1 cellular context compared by ENCODE assay signal in genomic region chr17:16438557-16439302, GRCh38.
TF ChIP-seq lines count a peak whose summit lies in the region.

No MANE protein-coding gene starts in this region.

TF ChIP-seq in HepG2, 621 proteins besides CTCF, POLR2A, EP300 and RAD21 (continued from another document and continues in another):
- TF ChIP-seq ZNF567 (CRISPR knock-in tag; IDR thresholded peaks at IDR 0.05; ENCODE audit: borderline replicate concordance) (no peak; the same call in 1 of the 2 replicates), ZNF317 (CRISPR knock-in tag; IDR thresholded peaks at IDR 0.05) (peak; percentile 33), SKI (IDR thresholded peaks at IDR 0.05; ENCODE audit: partially characterized antibody) (peak; percentile 59), FIP1L1 (IDR thresholded peaks at IDR 0.05; ENCODE audit: borderline replicate concordance, insufficient read depth, low read depth, low read length) (no peak), RBM22 (optimal IDR thresholded peaks at IDR 0.05; ENCODE audit: low read length) (peak; percentile 54), ZNF44 (CRISPR knock-in tag; IDR thresholded peaks at IDR 0.05) (no peak), NR2F2 (IDR thresholded peaks at IDR 0.05; ENCODE audit: borderline replicate concordance, low read depth) (peak; percentile 71; the same call in 1 of the 2 replicates), JDP2 (CRISPR knock-in tag; IDR thresholded peaks at IDR 0.05; ENCODE audit: borderline replicate concordance) (no peak), ZBTB33 (CRISPR knock-in tag; IDR thresholded peaks at IDR 0.05) (0 out of 2 replicates have a peak, but pooled peaks have one; percentile 15), ZNF784 (CRISPR knock-in tag; IDR thresholded peaks at IDR 0.05; ENCODE audit: borderline replicate concordance) (no peak; the same call in 1 of the 2 replicates), ZNF496 (CRISPR knock-in tag; IDR thresholded peaks at IDR 0.05; ENCODE audit: insufficient replicate concordance) (no peak), FOXM1 (CRISPR knock-in tag; IDR thresholded peaks at IDR 0.05) (no peak), RFX3 (CRISPR knock-in tag; IDR thresholded peaks at IDR 0.05) (peak; percentile 52; the same call in 1 of the 2 replicates), MED13 (CRISPR knock-in tag; IDR thresholded peaks at IDR 0.05) (no peak; the same call in 1 of the 2 replicates), UBTF (CRISPR knock-in tag; IDR thresholded peaks at IDR 0.05) (peak; percentile 33), BHLHE40 (IDR thresholded peaks at IDR 0.05; ENCODE audit: low read length) (peak; percentile 94), ZBTB43 (CRISPR knock-in tag; conservative IDR thresholded peaks at IDR 0.05) (0 out of 2 replicates have a peak, but pooled peaks have one; percentile 39), SIX4 (CRISPR knock-in tag; IDR thresholded peaks at IDR 0.05) (no peak), BATF2 (CRISPR knock-in tag; IDR thresholded peaks at IDR 0.05) (peak; percentile 67; the same call in 1 of the 2 replicates), CENPBD1 (CRISPR knock-in tag; IDR thresholded peaks at IDR 0.05; ENCODE audit: borderline replicate concordance, low read depth) (no peak), ZNF33B (CRISPR knock-in tag; IDR thresholded peaks at IDR 0.05) (no peak), MXD4 (CRISPR knock-in tag; IDR thresholded peaks at IDR 0.05) (peak; percentile 33; the same call in 1 of the 2 replicates), SALL2 (CRISPR knock-in tag; IDR thresholded peaks at IDR 0.05) (peak; percentile 47), ZNF704 (CRISPR knock-in tag; IDR thresholded peaks at IDR 0.05; ENCODE audit: borderline replicate concordance) (no peak), HOXA3 (CRISPR knock-in tag; IDR thresholded peaks at IDR 0.05) (peak; percentile 64; the same call in 1 of the 2 replicates), NCOA2 (CRISPR knock-in tag; IDR thresholded peaks at IDR 0.05) (no peak), MED1 (CRISPR knock-in tag; IDR thresholded peaks at IDR 0.05) (peak; percentile 51; the same call in 1 of the 2 replicates), ZBTB20 (CRISPR knock-in tag; IDR thresholded peaks at IDR 0.05; ENCODE audit: borderline replicate concordance, low read depth) (peak; percentile 61; the same call in 1 of the 2 replicates), CENPX (CRISPR knock-in tag; IDR thresholded peaks at IDR 0.05) (no peak), STAT5B (CRISPR knock-in tag; IDR thresholded peaks at IDR 0.05) (peak; percentile 88; the same call in 1 of the 2 replicates), POGZ (CRISPR knock-in tag; IDR thresholded peaks at IDR 0.05) (peak; percentile 47), HDAC2 (CRISPR knock-in tag; IDR thresholded peaks at IDR 0.05) (peak; percentile 55; the same call in 1 of the 2 replicates), CHD2 (IDR thresholded peaks at IDR 0.05; ENCODE audit: low read depth, low read length) (0 out of 2 replicates have a peak, but pooled peaks have one; percentile 43), ZNF879 (CRISPR knock-in tag; IDR thresholded peaks at IDR 0.05) (0 out of 2 replicates have a peak, but pooled peaks have one; percentile 23), CSRNP1 (CRISPR knock-in tag; IDR thresholded peaks at IDR 0.05) (no peak), SRY (CRISPR knock-in tag; IDR thresholded peaks at IDR 0.05) (peak; percentile 36; the same call in 1 of the 2 replicates), NCOA1 (CRISPR knock-in tag; IDR thresholded peaks at IDR 0.05) (peak; percentile 75), SOX5 (CRISPR knock-in tag; IDR thresholded peaks at IDR 0.05; ENCODE audit: borderline replicate concordance) (peak; percentile 54; the same call in 1 of the 2 replicates), ZBTB40 (IDR thresholded peaks at IDR 0.05) (no peak), ZBTB40 (CRISPR knock-in tag; IDR thresholded peaks at IDR 0.05) (peak; percentile 65), ELF1 (CRISPR knock-in tag; IDR thresholded peaks at IDR 0.05) (no peak; the same call in 1 of the 2 replicates)
